Comparison of ENCODE assay signal across 19 cellular contexts in genomic region chrX:81355436-81355835, GRCh38.
DNase-seq lines count a peak whose midpoint lies in the region; ATAC-seq and TF ChIP-seq lines count a peak whose summit lies in the region.
"Had no signal": no experiment of that assay in that cellular context is flagged by ENCODE, and none has a peak within 500 bp of the region (broad histone marks: within the 10 kb centered on the region; RNA-seq: fewer than 3 reads in every experiment).

No MANE protein-coding gene starts in this region.

- H3K9me3 Mint-ChIP-seq in endothelial cell (ENCODE audit: unreplicated experiment), result no peaks in the 10 kb centered on the region
- H3K9me3 Mint-ChIP-seq in memory B cell, result peaks cover 3% of the 10 kb centered on the region

- H3K4me3 Mint-ChIP-seq in endothelial cell (ENCODE audit: unreplicated experiment) (no peak overlapping the region), memory B cell (no peak overlapping the region)
- H3K4me3 Mint-ChIP-seq: CD4-positive, alpha-beta T cell had no signal

- H3K27me3 ChIP-seq in ovary (no peaks in the 10 kb centered on the region), spleen (replicated peaks in 1 of 7) (no peaks in the 10 kb centered on the region)
- H3K27me3 ChIP-seq: BE2C had no signal

- WGBS in ovary, 3 donors, result 20 to 31% (median 25%) methylated on average over 4 of the region's 4 CpGs
- 20 to 52% (median 23%) methylated on average over 4 of the region's 4 CpGs for WGBS in spleen, 5 donors

- no peak for TF ChIP-seq EP300 in ovary (IDR thresholded peaks at IDR 0.05)

- peak; percentile 54 for DNase-seq in KBM-7
- DNase-seq in OCI-M1 (lab: John Stamatoyannopoulos, UW), result peak; percentile 50
- DNase-seq in endothelial cell (ENCODE audit: low spot score), result peak; percentile 3
- no peak for DNase-seq in memory B cell (ENCODE audit: low spot score in 2 of 2)
- no peak for DNase-seq in ovary
- DNase-seq in spleen, result no peak
- DNase-seq in caudate nucleus (lab: John Stamatoyannopoulos, UW), result no peak
- DNase-seq: BE2C; Calu3; CD4-positive, alpha-beta T cell; GF-D8; GM23248; KG1; NCI-H1048; NCI-H1436; NCI-H2029; NCI-H345; NCI-H524 treated with DMSO at 0.1 percent for 48 hours had no signal

- H3K27ac ChIP-seq in ovary (no peak overlapping the region), spleen (peak overlapping the region in 4 of 8 donors; percentile 10 to 30 (median 18)), caudate nucleus (ENCODE audit: low read depth, low read length) (no peak overlapping the region)
- H3K27ac ChIP-seq: GM23248 had no signal

- H3K36me3 Mint-ChIP-seq in endothelial cell (ENCODE audit: low read depth, unreplicated experiment), result peaks cover 7% of the 10 kb centered on the region
- peaks cover 6% of the 10 kb centered on the region for H3K36me3 Mint-ChIP-seq in memory B cell

- H3K4me1 ChIP-seq in ovary (ENCODE audit: insufficient read depth), result no peaks in the 10 kb centered on the region
- peaks cover 0 to 5% (median 0%) of the 10 kb centered on the region in 6 donors for H3K4me1 ChIP-seq in spleen
- H3K4me1 ChIP-seq: BE2C, HAP-1 had no signal

- H3K4me1 Mint-ChIP-seq in endothelial cell (ENCODE audit: unreplicated experiment) (peaks cover 20% of the 10 kb centered on the region), memory B cell (peaks cover 6% of the 10 kb centered on the region)

- H3K36me3 ChIP-seq in ovary, result no peaks in the 10 kb centered on the region
- no peaks in the 10 kb centered on the region for H3K36me3 ChIP-seq in spleen
- H3K36me3 ChIP-seq: BE2C, HAP-1 had no signal

- H3K27ac Mint-ChIP-seq in endothelial cell (ENCODE audit: unreplicated experiment), result peak overlapping the region; percentile 95
- peak overlapping the region; percentile 31 for H3K27ac Mint-ChIP-seq in memory B cell
- H3K27ac Mint-ChIP-seq: CD4-positive, alpha-beta T cell had no signal

- in situ Hi-C loops in KBM-7 (cut with MboI; ENCODE audit: low pct_unique_long_range_greater_than_20kb, low sequenced_read_pairs), result loop anchor here (25.0 kb wide), 1 partner anchor 168 kb away; no protein-coding TSS in a partner anchor

- H3K27me3 Mint-ChIP-seq in endothelial cell (ENCODE audit: unreplicated experiment), result peaks cover 6% of the 10 kb centered on the region
- no peaks in the 10 kb centered on the region for H3K27me3 Mint-ChIP-seq in memory B cell
- H3K27me3 Mint-ChIP-seq: CD4-positive, alpha-beta T cell had no signal

- TF ChIP-seq CTCF in endothelial cell (IDR thresholded peaks at IDR 0.05; ENCODE audit: unreplicated experiment) (no peak), ovary (IDR thresholded peaks at IDR 0.05) (no peak), spleen (IDR thresholded peaks at IDR 0.05 in 8 of 11, conservative IDR thresholded peaks at IDR 0.05 in 3 of 11) (no peak)

- H3K9me3 ChIP-seq in ovary (no peaks in the 10 kb centered on the region), spleen (peaks cover 0 to 12% (median 0%) of the 10 kb centered on the region in 8 donors)
- H3K9me3 ChIP-seq: BE2C, HAP-1 had no signal

- intact Hi-C loops in ovary (cut with DNase I) (no loop called here), spleen (cut with DNase I; ENCODE audit: low total_unique reads) (no loop called here)

- no peak for ATAC-seq in memory B cell (ENCODE audit: low read depth)

- H3K4me3 ChIP-seq in ovary (no peak overlapping the region), spleen (no peak overlapping the region)
- H3K4me3 ChIP-seq: GM23248, HAP-1 had no signal

- TF ChIP-seq POLR2A in ovary (IDR thresholded peaks at IDR 0.05) (no peak), spleen (IDR thresholded peaks at IDR 0.05) (no peak)

Comparison
In these comparisons a context has a peak if more than half of its experiments do, and no peak if none do; other contexts are left out.
1. DNase-seq: peak in KBM-7 (single experiment), OCI-M1 (single experiment) and endothelial cell (single experiment); none in memory B cell (0 of 2), ovary (0 of 5), spleen (single experiment) and caudate nucleus (0 of 61).